ENCODE assay signal across 1 cellular context in genomic region chr22:42994917-42995562, GRCh38.
A peak's percentile ranks its signal among the peaks of the same experiment; 100 is the strongest.
TF ChIP-seq lines count a peak whose summit lies in the region.

No MANE protein-coding gene starts in this region.

TF ChIP-seq in HepG2, 621 proteins besides CTCF, POLR2A, EP300 and RAD21 (continued from another document and continues in another):
- TF ChIP-seq, protein P1, sequence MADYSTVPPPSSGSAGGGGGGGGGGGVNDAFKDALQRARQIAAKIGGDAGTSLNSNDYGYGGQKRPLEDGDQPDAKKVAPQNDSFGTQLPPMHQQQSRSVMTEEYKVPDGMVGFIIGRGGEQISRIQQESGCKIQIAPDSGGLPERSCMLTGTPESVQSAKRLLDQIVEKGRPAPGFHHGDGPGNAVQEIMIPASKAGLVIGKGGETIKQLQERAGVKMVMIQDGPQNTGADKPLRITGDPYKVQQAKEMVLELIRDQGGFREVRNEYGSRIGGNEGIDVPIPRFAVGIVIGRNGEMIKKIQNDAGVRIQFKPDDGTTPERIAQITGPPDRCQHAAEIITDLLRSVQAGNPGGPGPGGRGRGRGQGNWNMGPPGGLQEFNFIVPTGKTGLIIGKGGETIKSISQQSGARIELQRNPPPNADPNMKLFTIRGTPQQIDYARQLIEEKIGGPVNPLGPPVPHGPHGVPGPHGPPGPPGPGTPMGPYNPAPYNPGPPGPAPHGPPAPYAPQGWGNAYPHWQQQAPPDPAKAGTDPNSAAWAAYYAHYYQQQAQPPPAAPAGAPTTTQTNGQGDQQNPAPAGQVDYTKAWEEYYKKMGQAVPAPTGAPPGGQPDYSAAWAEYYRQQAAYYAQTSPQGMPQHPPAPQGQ (CRISPR knock-in tag; IDR thresholded peaks at IDR 0.05; ENCODE audit: borderline replicate concordance), result no peak
- no peak for TF ChIP-seq RELA (CRISPR knock-in tag; IDR thresholded peaks at IDR 0.05)
- TF ChIP-seq, protein P2, sequence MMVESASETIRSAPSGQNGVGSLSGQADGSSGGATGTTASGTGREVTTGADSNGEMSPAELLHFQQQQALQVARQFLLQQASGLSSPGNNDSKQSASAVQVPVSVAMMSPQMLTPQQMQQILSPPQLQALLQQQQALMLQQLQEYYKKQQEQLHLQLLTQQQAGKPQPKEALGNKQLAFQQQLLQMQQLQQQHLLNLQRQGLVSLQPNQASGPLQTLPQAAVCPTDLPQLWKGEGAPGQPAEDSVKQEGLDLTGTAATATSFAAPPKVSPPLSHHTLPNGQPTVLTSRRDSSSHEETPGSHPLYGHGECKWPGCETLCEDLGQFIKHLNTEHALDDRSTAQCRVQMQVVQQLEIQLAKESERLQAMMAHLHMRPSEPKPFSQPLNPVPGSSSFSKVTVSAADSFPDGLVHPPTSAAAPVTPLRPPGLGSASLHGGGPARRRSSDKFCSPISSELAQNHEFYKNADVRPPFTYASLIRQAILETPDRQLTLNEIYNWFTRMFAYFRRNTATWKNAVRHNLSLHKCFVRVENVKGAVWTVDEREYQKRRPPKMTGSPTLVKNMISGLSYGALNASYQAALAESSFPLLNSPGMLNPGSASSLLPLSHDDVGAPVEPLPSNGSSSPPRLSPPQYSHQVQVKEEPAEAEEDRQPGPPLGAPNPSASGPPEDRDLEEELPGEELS (CRISPR knock-in tag; IDR thresholded peaks at IDR 0.05), result peak; percentile 87
- TF ChIP-seq ZFP36L1 (CRISPR knock-in tag; IDR thresholded peaks at IDR 0.05), result no peak
- no peak for TF ChIP-seq RNF219 (CRISPR knock-in tag; IDR thresholded peaks at IDR 0.05)
- no peak for TF ChIP-seq ZNF451 (CRISPR knock-in tag; IDR thresholded peaks at IDR 0.05)
- TF ChIP-seq, protein P3, sequence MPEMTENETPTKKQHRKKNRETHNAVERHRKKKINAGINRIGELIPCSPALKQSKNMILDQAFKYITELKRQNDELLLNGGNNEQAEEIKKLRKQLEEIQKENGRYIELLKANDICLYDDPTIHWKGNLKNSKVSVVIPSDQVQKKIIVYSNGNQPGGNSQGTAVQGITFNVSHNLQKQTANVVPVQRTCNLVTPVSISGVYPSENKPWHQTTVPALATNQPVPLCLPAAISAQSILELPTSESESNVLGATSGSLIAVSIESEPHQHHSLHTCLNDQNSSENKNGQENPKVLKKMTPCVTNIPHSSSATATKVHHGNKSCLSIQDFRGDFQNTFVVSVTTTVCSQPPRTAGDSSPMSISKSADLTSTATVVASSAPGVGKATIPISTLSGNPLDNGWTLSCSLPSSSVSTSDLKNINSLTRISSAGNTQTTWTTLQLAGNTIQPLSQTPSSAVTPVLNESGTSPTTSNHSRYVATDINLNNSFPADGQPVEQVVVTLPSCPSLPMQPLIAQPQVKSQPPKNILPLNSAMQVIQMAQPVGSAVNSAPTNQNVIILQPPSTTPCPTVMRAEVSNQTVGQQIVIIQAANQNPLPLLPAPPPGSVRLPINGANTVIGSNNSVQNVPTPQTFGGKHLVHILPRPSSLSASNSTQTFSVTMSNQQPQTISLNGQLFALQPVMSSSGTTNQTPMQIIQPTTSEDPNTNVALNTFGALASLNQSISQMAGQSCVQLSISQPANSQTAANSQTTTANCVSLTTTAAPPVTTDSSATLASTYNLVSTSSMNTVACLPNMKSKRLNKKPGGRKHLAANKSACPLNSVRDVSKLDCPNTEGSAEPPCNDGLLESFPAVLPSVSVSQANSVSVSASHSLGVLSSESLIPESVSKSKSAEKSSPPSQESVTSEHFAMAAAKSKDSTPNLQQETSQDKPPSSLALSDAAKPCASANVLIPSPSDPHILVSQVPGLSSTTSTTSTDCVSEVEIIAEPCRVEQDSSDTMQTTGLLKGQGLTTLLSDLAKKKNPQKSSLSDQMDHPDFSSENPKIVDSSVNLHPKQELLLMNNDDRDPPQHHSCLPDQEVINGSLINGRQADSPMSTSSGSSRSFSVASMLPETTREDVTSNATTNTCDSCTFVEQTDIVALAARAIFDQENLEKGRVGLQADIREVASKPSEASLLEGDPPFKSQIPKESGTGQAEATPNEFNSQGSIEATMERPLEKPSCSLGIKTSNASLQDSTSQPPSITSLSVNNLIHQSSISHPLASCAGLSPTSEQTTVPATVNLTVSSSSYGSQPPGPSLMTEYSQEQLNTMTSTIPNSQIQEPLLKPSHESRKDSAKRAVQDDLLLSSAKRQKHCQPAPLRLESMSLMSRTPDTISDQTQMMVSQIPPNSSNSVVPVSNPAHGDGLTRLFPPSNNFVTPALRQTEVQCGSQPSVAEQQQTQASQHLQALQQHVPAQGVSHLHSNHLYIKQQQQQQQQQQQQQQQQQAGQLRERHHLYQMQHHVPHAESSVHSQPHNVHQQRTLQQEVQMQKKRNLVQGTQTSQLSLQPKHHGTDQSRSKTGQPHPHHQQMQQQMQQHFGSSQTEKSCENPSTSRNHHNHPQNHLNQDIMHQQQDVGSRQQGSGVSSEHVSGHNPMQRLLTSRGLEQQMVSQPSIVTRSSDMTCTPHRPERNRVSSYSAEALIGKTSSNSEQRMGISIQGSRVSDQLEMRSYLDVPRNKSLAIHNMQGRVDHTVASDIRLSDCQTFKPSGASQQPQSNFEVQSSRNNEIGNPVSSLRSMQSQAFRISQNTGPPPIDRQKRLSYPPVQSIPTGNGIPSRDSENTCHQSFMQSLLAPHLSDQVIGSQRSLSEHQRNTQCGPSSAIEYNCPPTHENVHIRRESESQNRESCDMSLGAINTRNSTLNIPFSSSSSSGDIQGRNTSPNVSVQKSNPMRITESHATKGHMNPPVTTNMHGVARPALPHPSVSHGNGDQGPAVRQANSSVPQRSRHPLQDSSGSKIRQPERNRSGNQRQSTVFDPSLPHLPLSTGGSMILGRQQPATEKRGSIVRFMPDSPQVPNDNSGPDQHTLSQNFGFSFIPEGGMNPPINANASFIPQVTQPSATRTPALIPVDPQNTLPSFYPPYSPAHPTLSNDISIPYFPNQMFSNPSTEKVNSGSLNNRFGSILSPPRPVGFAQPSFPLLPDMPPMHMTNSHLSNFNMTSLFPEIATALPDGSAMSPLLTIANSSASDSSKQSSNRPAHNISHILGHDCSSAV (CRISPR knock-in tag; IDR thresholded peaks at IDR 0.05; ENCODE audit: borderline replicate concordance), result no peak
- no peak for TF ChIP-seq SNRNP70 (IDR thresholded peaks at IDR 0.05; ENCODE audit: low read depth, low read length)
- no peak for TF ChIP-seq ZNF737 (CRISPR knock-in tag; IDR thresholded peaks at IDR 0.05; ENCODE audit: borderline replicate concordance)
- peak; percentile 81; the same call in 1 of the 2 replicates for TF ChIP-seq ZNF556 (CRISPR knock-in tag; IDR thresholded peaks at IDR 0.05; ENCODE audit: borderline replicate concordance)
- TF ChIP-seq PHB2 (IDR thresholded peaks at IDR 0.05; ENCODE audit: partially characterized antibody), result no peak
- TF ChIP-seq ETV6 (CRISPR knock-in tag; conservative IDR thresholded peaks at IDR 0.05), result no peak
- no peak; the same call in 1 of the 2 replicates for TF ChIP-seq KLF12 (CRISPR knock-in tag; IDR thresholded peaks at IDR 0.05; ENCODE audit: borderline replicate concordance)
- TF ChIP-seq ZNF337 (CRISPR knock-in tag; IDR thresholded peaks at IDR 0.05; ENCODE audit: borderline replicate concordance, low read depth), result 0 out of 2 replicates have a peak, but pooled peaks have one; percentile 26
- 0 out of 2 replicates have a peak, but pooled peaks have one; percentile 60 for TF ChIP-seq NCOA1 (CRISPR knock-in tag; IDR thresholded peaks at IDR 0.05)
- no peak for TF ChIP-seq PRMT3 (CRISPR knock-in tag; IDR thresholded peaks at IDR 0.05; ENCODE audit: borderline replicate concordance, low read depth)
- TF ChIP-seq, protein P4, sequence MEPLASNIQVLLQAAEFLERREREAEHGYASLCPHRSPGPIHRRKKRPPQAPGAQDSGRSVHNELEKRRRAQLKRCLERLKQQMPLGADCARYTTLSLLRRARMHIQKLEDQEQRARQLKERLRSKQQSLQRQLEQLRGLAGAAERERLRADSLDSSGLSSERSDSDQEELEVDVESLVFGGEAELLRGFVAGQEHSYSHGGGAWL (CRISPR knock-in tag; IDR thresholded peaks at IDR 0.05), result no peak
- TF ChIP-seq, protein P5, sequence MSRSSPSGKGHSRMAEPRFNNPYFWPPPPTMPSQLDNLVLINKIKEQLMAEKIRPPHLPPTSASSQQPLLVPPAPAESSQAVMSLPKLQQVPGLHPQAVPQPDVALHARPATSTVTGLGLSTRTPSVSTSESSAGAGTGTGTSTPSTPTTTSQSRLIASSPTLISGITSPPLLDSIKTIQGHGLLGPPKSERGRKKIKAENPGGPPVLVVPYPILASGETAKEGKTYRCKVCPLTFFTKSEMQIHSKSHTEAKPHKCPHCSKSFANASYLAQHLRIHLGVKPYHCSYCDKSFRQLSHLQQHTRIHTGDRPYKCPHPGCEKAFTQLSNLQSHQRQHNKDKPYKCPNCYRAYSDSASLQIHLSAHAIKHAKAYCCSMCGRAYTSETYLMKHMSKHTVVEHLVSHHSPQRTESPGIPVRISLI (CRISPR knock-in tag; IDR thresholded peaks at IDR 0.05; ENCODE audit: borderline replicate concordance), result peak; percentile 47; the same call in 1 of the 2 replicates
- TF ChIP-seq, protein P6, sequence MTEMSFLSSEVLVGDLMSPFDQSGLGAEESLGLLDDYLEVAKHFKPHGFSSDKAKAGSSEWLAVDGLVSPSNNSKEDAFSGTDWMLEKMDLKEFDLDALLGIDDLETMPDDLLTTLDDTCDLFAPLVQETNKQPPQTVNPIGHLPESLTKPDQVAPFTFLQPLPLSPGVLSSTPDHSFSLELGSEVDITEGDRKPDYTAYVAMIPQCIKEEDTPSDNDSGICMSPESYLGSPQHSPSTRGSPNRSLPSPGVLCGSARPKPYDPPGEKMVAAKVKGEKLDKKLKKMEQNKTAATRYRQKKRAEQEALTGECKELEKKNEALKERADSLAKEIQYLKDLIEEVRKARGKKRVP (CRISPR knock-in tag; IDR thresholded peaks at IDR 0.05), result peak in 1 of 2 experiments; percentile 82; a peak in 2 of 4 replicates
- no peak for TF ChIP-seq KLF15 (CRISPR knock-in tag; IDR thresholded peaks at IDR 0.05; ENCODE audit: borderline replicate concordance)
- peak; percentile 66 for TF ChIP-seq DPF2 (CRISPR knock-in tag; IDR thresholded peaks at IDR 0.05; ENCODE audit: borderline replicate concordance, low read depth)
- no peak for TF ChIP-seq ZNF616 (CRISPR knock-in tag; IDR thresholded peaks at IDR 0.05; ENCODE audit: low read depth)
- no peak for TF ChIP-seq ZNF296 (CRISPR knock-in tag; conservative IDR thresholded peaks at IDR 0.05)
- peak; percentile 42 for TF ChIP-seq ELF1 (CRISPR knock-in tag; IDR thresholded peaks at IDR 0.05)
- no peak for TF ChIP-seq SIX1 (CRISPR knock-in tag; IDR thresholded peaks at IDR 0.05; ENCODE audit: borderline replicate concordance)
- TF ChIP-seq, protein P7, sequence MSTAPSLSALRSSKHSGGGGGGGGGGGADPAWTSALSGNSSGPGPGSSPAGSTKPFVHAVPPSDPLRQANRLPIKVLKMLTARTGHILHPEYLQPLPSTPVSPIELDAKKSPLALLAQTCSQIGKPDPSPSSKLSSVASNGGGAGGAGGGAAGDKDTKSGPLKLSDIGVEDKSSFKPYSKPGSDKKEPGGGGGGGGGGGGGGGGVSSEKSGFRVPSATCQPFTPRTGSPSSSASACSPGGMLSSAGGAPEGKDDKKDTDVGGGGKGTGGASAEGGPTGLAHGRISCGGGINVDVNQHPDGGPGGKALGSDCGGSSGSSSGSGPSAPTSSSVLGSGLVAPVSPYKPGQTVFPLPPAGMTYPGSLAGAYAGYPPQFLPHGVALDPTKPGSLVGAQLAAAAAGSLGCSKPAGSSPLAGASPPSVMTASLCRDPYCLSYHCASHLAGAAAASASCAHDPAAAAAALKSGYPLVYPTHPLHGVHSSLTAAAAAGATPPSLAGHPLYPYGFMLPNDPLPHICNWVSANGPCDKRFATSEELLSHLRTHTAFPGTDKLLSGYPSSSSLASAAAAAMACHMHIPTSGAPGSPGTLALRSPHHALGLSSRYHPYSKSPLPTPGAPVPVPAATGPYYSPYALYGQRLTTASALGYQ (CRISPR knock-in tag; IDR thresholded peaks at IDR 0.05), result peak; percentile 63; the same call in 1 of the 2 replicates
- TF ChIP-seq, protein P8, sequence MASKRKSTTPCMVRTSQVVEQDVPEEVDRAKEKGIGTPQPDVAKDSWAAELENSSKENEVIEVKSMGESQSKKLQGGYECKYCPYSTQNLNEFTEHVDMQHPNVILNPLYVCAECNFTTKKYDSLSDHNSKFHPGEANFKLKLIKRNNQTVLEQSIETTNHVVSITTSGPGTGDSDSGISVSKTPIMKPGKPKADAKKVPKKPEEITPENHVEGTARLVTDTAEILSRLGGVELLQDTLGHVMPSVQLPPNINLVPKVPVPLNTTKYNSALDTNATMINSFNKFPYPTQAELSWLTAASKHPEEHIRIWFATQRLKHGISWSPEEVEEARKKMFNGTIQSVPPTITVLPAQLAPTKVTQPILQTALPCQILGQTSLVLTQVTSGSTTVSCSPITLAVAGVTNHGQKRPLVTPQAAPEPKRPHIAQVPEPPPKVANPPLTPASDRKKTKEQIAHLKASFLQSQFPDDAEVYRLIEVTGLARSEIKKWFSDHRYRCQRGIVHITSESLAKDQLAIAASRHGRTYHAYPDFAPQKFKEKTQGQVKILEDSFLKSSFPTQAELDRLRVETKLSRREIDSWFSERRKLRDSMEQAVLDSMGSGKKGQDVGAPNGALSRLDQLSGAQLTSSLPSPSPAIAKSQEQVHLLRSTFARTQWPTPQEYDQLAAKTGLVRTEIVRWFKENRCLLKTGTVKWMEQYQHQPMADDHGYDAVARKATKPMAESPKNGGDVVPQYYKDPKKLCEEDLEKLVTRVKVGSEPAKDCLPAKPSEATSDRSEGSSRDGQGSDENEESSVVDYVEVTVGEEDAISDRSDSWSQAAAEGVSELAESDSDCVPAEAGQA (IDR thresholded peaks at IDR 0.05; ENCODE audit: low read depth), result no peak
- TF ChIP-seq, protein P8 (CRISPR knock-in tag; IDR thresholded peaks at IDR 0.05; ENCODE audit: borderline replicate concordance), result 0 out of 2 replicates have a peak, but pooled peaks have one; percentile 44
